22 cellular contexts compared by ENCODE assay signal in genomic region chr17:48488548-48489106, GRCh38. TPM values are rescaled to one million over a fixed set of nuclear protein-coding genes. Genes with fewer than 3 reads are reported as not detected.
DNase-seq lines count a peak whose midpoint lies in the region; ATAC-seq, FAIRE-seq and TF ChIP-seq lines count a peak whose summit lies in the region.
"Had no signal": no experiment of that assay in that cellular context is flagged by ENCODE, and none has a peak within 500 bp of the region (broad histone marks: within the 10 kb centered on the region; RNA-seq: fewer than 3 reads in every experiment).

No MANE protein-coding gene starts in this region.

- H3K4me1 ChIP-seq in Loucy (ENCODE audit: insufficient read depth, low read length, poor library complexity, severe bottlenecking) (peaks cover 68% of the 10 kb centered on the region), K562 (replicated peaks in 1 of 2; ENCODE audit: control insufficient read depth in 2 of 2, insufficient read depth in 2 of 2, low read length in 2 of 2) (peaks cover 38 to 69% of the 10 kb centered on the region in 2 experiments)
- H3K4me1 ChIP-seq in naive thymus-derived CD4-positive, alpha-beta T cell (ENCODE audit: control insufficient read depth in 2 of 2, insufficient read depth in 2 of 2, low read length in 2 of 2): peaks cover 6 to 7% of the 10 kb centered on the region in 2 donors

- peak; percentile 85 for FAIRE-seq in K562 (lab: Jason Lieb, UNC)

- H3K79me2 ChIP-seq in Loucy (ENCODE audit: insufficient read depth, low read length): no peaks in the 10 kb centered on the region
- no peaks in the 10 kb centered on the region for H3K79me2 ChIP-seq in K562 (ENCODE audit: control insufficient read depth, insufficient read depth, low read length)

- no peaks in the 10 kb centered on the region for H3K9me3 Mint-ChIP-seq in activated T-cell treated with anti-CD3 and anti-CD28 coated beads, Interleukin-2, amount 50 U/mL, for 4 hours
- H3K9me3 Mint-ChIP-seq in activated T-cell treated with anti-CD3 and anti-CD28 coated beads, Interleukin-2, amount 50 U/mL, for 72 hours: no peaks in the 10 kb centered on the region
- H3K9me3 Mint-ChIP-seq in nephron progenitor cell: no peaks in the 10 kb centered on the region
- no peaks in the 10 kb centered on the region for H3K9me3 Mint-ChIP-seq in naive thymus-derived CD4-positive, alpha-beta T cell
- H3K9me3 Mint-ChIP-seq: activated B cell treated with CpG ODN at 0.5 μM for 24 hours; activated naive CD4-positive, alpha-beta T cell treated with anti-CD3 and anti-CD28 coated beads for 36 hours; CD8-positive, alpha-beta T cell; HFFc6; IgD-negative memory B cell had no signal

- no peaks in the 10 kb centered on the region for H3K9me3 ChIP-seq in Loucy (ENCODE audit: insufficient read depth, low read depth, low read length)
- no peaks in the 10 kb centered on the region for H3K9me3 ChIP-seq in K562 (replicated peaks; ENCODE audit: control insufficient read depth, insufficient read depth, low read depth, low read length)
- H3K9me3 ChIP-seq in naive thymus-derived CD4-positive, alpha-beta T cell (ENCODE audit: control insufficient read depth in 2 of 3, low read length in 3 of 3): no peaks in the 10 kb centered on the region

- no peak for TF ChIP-seq POLR2A in K562 (conservative IDR thresholded peaks at IDR 0.05)

- peak; percentile 90; the same call in 1 of the 2 replicates for TF ChIP-seq EP300 in K562 (IDR thresholded peaks at IDR 0.05; ENCODE audit: low read length)

- H3K4me2 ChIP-seq in Loucy (ENCODE audit: low read depth, low read length, poor library complexity, severe bottlenecking) (peak overlapping the region; percentile 63), K562 (ENCODE audit: insufficient read depth, low read length) (peak overlapping the region; percentile 23; the same call in 1 of the 2 replicates)

- TF ChIP-seq RAD21 in K562 (CRISPR knock-in tag; conservative IDR thresholded peaks at IDR 0.05 in 1 of 2, IDR thresholded peaks at IDR 0.05 in 1 of 2): peak in 1 of 2 experiments; percentile 15; a peak in 2 of 4 replicates

- WGBS in K562 (ENCODE audit: insufficient coverage, low coverage, missing lambda C conversion rate): 0% methylated on average over 3 of the region's 3 CpGs

- in situ Hi-C loops in K562 (cut with MboI): no loop called here

- H3K4me3 Mint-ChIP-seq in activated T-cell treated with anti-CD3 and anti-CD28 coated beads, Interleukin-2, amount 50 U/mL, for 4 hours: peak overlapping the region; percentile 42
- H3K4me3 Mint-ChIP-seq in activated T-cell treated with anti-CD3 and anti-CD28 coated beads, Interleukin-2, amount 50 U/mL, for 72 hours: no peak overlapping the region
- peak overlapping the region; percentile 44 for H3K4me3 Mint-ChIP-seq in nephron progenitor cell
- peak overlapping the region in 1 of 10 donors; percentile 69 for H3K4me3 Mint-ChIP-seq in naive thymus-derived CD4-positive, alpha-beta T cell
- H3K4me3 Mint-ChIP-seq: activated B cell treated with CpG ODN at 0.5 μM for 24 hours; activated naive CD4-positive, alpha-beta T cell treated with anti-CD3 and anti-CD28 coated beads for 36 hours; CD8-positive, alpha-beta T cell; HFFc6; IgD-negative memory B cell had no signal

- H3K27me3 Mint-ChIP-seq in activated T-cell treated with anti-CD3 and anti-CD28 coated beads, Interleukin-2, amount 50 U/mL, for 4 hours (ENCODE audit: low read depth): peaks cover 9% of the 10 kb centered on the region
- H3K27me3 Mint-ChIP-seq in activated T-cell treated with anti-CD3 and anti-CD28 coated beads, Interleukin-2, amount 50 U/mL, for 72 hours (ENCODE audit: low read depth): peaks cover 20% of the 10 kb centered on the region
- peaks cover 19% of the 10 kb centered on the region for H3K27me3 Mint-ChIP-seq in nephron progenitor cell (ENCODE audit: low read depth, poor library complexity)
- H3K27me3 Mint-ChIP-seq in naive thymus-derived CD4-positive, alpha-beta T cell: peaks cover 0 to 20% (median 12%) of the 10 kb centered on the region in 5 donors

- H3K9me1 ChIP-seq in K562 (ENCODE audit: control insufficient read depth, insufficient read depth, low read length): no peaks in the 10 kb centered on the region

- H3K36me3 ChIP-seq in Loucy (ENCODE audit: insufficient read depth, low read length) (no peaks in the 10 kb centered on the region), K562 (ENCODE audit: control insufficient read depth, insufficient read depth, low read length) (no peaks in the 10 kb centered on the region)
- no peaks in the 10 kb centered on the region for H3K36me3 ChIP-seq in naive thymus-derived CD4-positive, alpha-beta T cell (ENCODE audit: control insufficient read depth in 2 of 3, insufficient read depth in 3 of 3, low read length in 3 of 3)

- H3K4me1 Mint-ChIP-seq in activated T-cell treated with anti-CD3 and anti-CD28 coated beads, Interleukin-2, amount 50 U/mL, for 4 hours (ENCODE audit: low read depth): peaks cover 20% of the 10 kb centered on the region
- peaks cover 43% of the 10 kb centered on the region for H3K4me1 Mint-ChIP-seq in activated T-cell treated with anti-CD3 and anti-CD28 coated beads, Interleukin-2, amount 50 U/mL, for 72 hours (ENCODE audit: low read depth)
- H3K4me1 Mint-ChIP-seq in nephron progenitor cell: peaks cover 73% of the 10 kb centered on the region
- H3K4me1 Mint-ChIP-seq in naive thymus-derived CD4-positive, alpha-beta T cell: peaks cover 0 to 66% (median 7%) of the 10 kb centered on the region in 7 donors

- no peak for DNase-seq in activated T-cell treated with anti-CD3 and anti-CD28 coated beads, Interleukin-2, amount 50 U/mL, for 4 hours
- no peak for DNase-seq in activated T-cell treated with anti-CD3 and anti-CD28 coated beads, Interleukin-2, amount 50 U/mL, for 72 hours
- DNase-seq in K562 (ENCODE audit: extremely low read depth in 1 of 4, low spot score in 3 of 4) (peak; percentile 80 to 93 (median 86)), nephron progenitor cell (no peak), DMS79 treated with DMSO at 0.1 percent for 48 hours (lab: John Stamatoyannopoulos, UW) (no peak)
- no peak for DNase-seq in naive thymus-derived CD4-positive, alpha-beta T cell
- DNase-seq: activated B cell treated with CpG ODN at 0.5 μM for 24 hours; activated naive CD4-positive, alpha-beta T cell treated with anti-CD3 and anti-CD28 coated beads for 36 hours; CD8-positive, alpha-beta T cell; EL; HFFc6; left ventricle myocardium superior; NCI-H1092 treated with DMSO at 0.1 percent for 48 hours; NCI-H2171 treated with DMSO at 0.1 percent for 48 hours; posterior cingulate gyrus; stimulated activated CD4-positive, alpha-beta T cell treated with anti-CD3 and anti-CD28 coated beads, Interleukin-4, amount 100 ng/mL, for 24 hours had no signal

- H3K27me3 ChIP-seq in Loucy (ENCODE audit: insufficient read depth, low read length, poor library complexity, severe bottlenecking) (no peaks in the 10 kb centered on the region), K562 (ENCODE audit: control insufficient read depth in 2 of 2, insufficient read depth in 2 of 2, low read length in 2 of 2) (no peaks in the 10 kb centered on the region)
- no peaks in the 10 kb centered on the region for H3K27me3 ChIP-seq in naive thymus-derived CD4-positive, alpha-beta T cell (ENCODE audit: control insufficient read depth in 2 of 2, insufficient read depth in 2 of 2, low read length in 2 of 2)

- H3K4me3 ChIP-seq in Loucy (ENCODE audit: low read length, poor library complexity, severe bottlenecking): peak overlapping the region; percentile 36
- no peak overlapping the region for H3K4me3 ChIP-seq in K562
- H3K4me3 ChIP-seq in naive thymus-derived CD4-positive, alpha-beta T cell (ENCODE audit: low read length): no peak overlapping the region
- H3K4me3 ChIP-seq: skin epidermis had no signal

- H3K9me2 ChIP-seq in Loucy (replicated peaks; ENCODE audit: low read depth, low read length): no peaks in the 10 kb centered on the region

- CTCF ChIA-PET in K562 (lab: Yijun Ruan, JAX; ENCODE audit: low intra/inter-chr PET ratio): no interaction called here
- CTCF ChIA-PET in naive thymus-derived CD4-positive, alpha-beta T cell (lab: Charles Lee): no interaction called here

- peak overlapping the region; percentile 56 for H3K9ac ChIP-seq in Loucy (ENCODE audit: low read depth, low read length, poor library complexity, severe bottlenecking)
- H3K9ac ChIP-seq in K562 (ENCODE audit: insufficient read depth in 1 of 2, low read depth in 2 of 2, low read length in 2 of 2): no peak overlapping the region

- no peak for ATAC-seq in activated T-cell treated with anti-CD3 and anti-CD28 coated beads, Interleukin-2, amount 50 U/mL, for 4 hours
- no peak for ATAC-seq in activated T-cell treated with anti-CD3 and anti-CD28 coated beads, Interleukin-2, amount 50 U/mL, for 72 hours (replicated peaks in 1 of 2)
- ATAC-seq in K562 (peak; percentile 71), HG03521 (IDR thresholded peaks at IDR 0.05; ENCODE audit: unreplicated experiment) (no peak)
- ATAC-seq in naive thymus-derived CD4-positive, alpha-beta T cell: no peak
- ATAC-seq: CD8-positive, alpha-beta T cell; left ventricle myocardium superior had no signal

- no peak overlapping the region for H2AFZ ChIP-seq in Loucy (ENCODE audit: low read length)
- H2AFZ ChIP-seq in K562 (ENCODE audit: low read depth, low read length): peak overlapping the region; percentile 67

- peaks cover 6% of the 10 kb centered on the region; the same call in 1 of the 2 replicates for H3F3A ChIP-seq in Loucy (ENCODE audit: low read depth)

- no peaks in the 10 kb centered on the region for H4K20me1 ChIP-seq in Loucy (ENCODE audit: insufficient read depth, low read length, poor library complexity, severe bottlenecking)
- H4K20me1 ChIP-seq in K562 (replicated peaks; ENCODE audit: control insufficient read depth, insufficient read depth, low read length): no peaks in the 10 kb centered on the region

- no peaks in the 10 kb centered on the region for H3K36me3 Mint-ChIP-seq in activated T-cell treated with anti-CD3 and anti-CD28 coated beads, Interleukin-2, amount 50 U/mL, for 4 hours (ENCODE audit: insufficient read depth)
- no peaks in the 10 kb centered on the region for H3K36me3 Mint-ChIP-seq in activated T-cell treated with anti-CD3 and anti-CD28 coated beads, Interleukin-2, amount 50 U/mL, for 72 hours (ENCODE audit: insufficient read depth in 2 of 2)
- H3K36me3 Mint-ChIP-seq in nephron progenitor cell (ENCODE audit: low read depth): no peaks in the 10 kb centered on the region
- H3K36me3 Mint-ChIP-seq in naive thymus-derived CD4-positive, alpha-beta T cell: peaks cover 0 to 4% (median 0%) of the 10 kb centered on the region in 5 donors
- H3K36me3 Mint-ChIP-seq: CD8-positive, alpha-beta T cell; IgD-negative memory B cell had no signal

- no TSS peak for BruUV-seq in K562 (replicated peaks; lab: Mats Ljungman, UMichigan)

- POLR2A ChIA-PET in K562 (lab: Yijun Ruan, JAX): interaction anchor here (0.6 to 1.1 kb wide), 5 partner anchors 8 to 94 kb away, joined by 3 read pairs; no protein-coding TSS in a partner anchor
- POLR2A ChIA-PET in naive thymus-derived CD4-positive, alpha-beta T cell (lab: Charles Lee): interaction anchor here (0.6 kb wide), 1 partner anchor 34 kb away, joined by 3 read pairs; no protein-coding TSS in a partner anchor

- intact Hi-C loops in K562 (cut with micrococcal nuclease): loop anchor here (10.0 kb wide), 1 partner anchor 274 kb away; no protein-coding TSS in a partner anchor
- intact Hi-C loops in naive thymus-derived CD4-positive, alpha-beta T cell (cut with micrococcal nuclease): no loop called here

- H3K27ac Mint-ChIP-seq in activated T-cell treated with anti-CD3 and anti-CD28 coated beads, Interleukin-2, amount 50 U/mL, for 72 hours: no peak overlapping the region
- peak overlapping the region; percentile 69 for H3K27ac Mint-ChIP-seq in nephron progenitor cell
- peak overlapping the region in 2 of 9 donors; percentile 67 to 72 for H3K27ac Mint-ChIP-seq in naive thymus-derived CD4-positive, alpha-beta T cell
- H3K27ac Mint-ChIP-seq: activated B cell treated with CpG ODN at 0.5 μM for 24 hours; activated naive CD4-positive, alpha-beta T cell treated with anti-CD3 and anti-CD28 coated beads for 36 hours; CD8-positive, alpha-beta T cell; HFFc6; IgD-negative memory B cell had no signal

- TF ChIP-seq CTCF in Loucy (conservative IDR thresholded peaks at IDR 0.05; ENCODE audit: low read length) (no peak; the same call in 1 of the 2 replicates), K562 (IDR thresholded peaks at IDR 0.05 in 2 of 3, conservative IDR thresholded peaks at IDR 0.05 in 1 of 3; ENCODE audit: insufficient read depth in 2 of 3, low read depth in 1 of 3, low read length in 3 of 3) (no peak), nephron progenitor cell (IDR thresholded peaks at IDR 0.05) (no peak)

- H3K27ac ChIP-seq in K562 (ENCODE audit: extremely low read depth, low read depth, low read length): peak overlapping the region; percentile 48; the same call in 2 of the 3 replicates
- H3K27ac ChIP-seq in naive thymus-derived CD4-positive, alpha-beta T cell (ENCODE audit: low read depth, low read length): no peak overlapping the region
- H3K27ac ChIP-seq: skin epidermis had no signal

RNA-seq across cellular contexts. Expression of gene HOXB1, which starts 42.2 kb away (rescaled TPM):
- not detected for total RNA-seq in activated T-cell treated with anti-CD3 and anti-CD28 coated beads, Interleukin-2, amount 50 U/mL, for 4 hours
- not detected for total RNA-seq in activated T-cell treated with anti-CD3 and anti-CD28 coated beads, Interleukin-2, amount 50 U/mL, for 72 hours
- not detected in 2 replicates for total RNA-seq in K562 (2011; cell fraction: chromatin; rRNA removed; ENCODE audit: low replicate concordance)
- total RNA-seq in K562 (2011; cell fraction: nucleolus; rRNA removed): not detected in 2 replicates
- total RNA-seq in K562 (2011; cell fraction: nucleoplasm; rRNA removed): not detected in 2 replicates
- not detected in 2 replicates for total RNA-seq in K562 (2014; rRNA removed)
- total RNA-seq in K562 (2014; rRNA removed; fragmentation: Illumina TruSeq; extraction: Trizol): not detected in 2 replicates
- total RNA-seq in K562 (2015; rRNA removed; fragmentation: Illumina TruSeq; extraction: Trizol): not detected in 2 replicates
- not detected in 2 replicates for total RNA-seq in K562 (2021)
- 0.04 TPM in 1 of 2 replicates, not detected in the other for polyA plus RNA-seq in K562 (2011; rRNA removed)
- not detected in 2 replicates for polyA plus RNA-seq in K562 (2011; cell fraction: cytosol; rRNA removed)
- not detected in 2 replicates for polyA plus RNA-seq in K562 (2011; cell fraction: nucleus; rRNA removed)
- not detected in 2 replicates for polyA plus RNA-seq in K562 (2012)
- polyA plus RNA-seq in K562 (2014; fragmentation: Illumina TruSeq; extraction: Trizol): not detected in 2 replicates
- not detected for polyA plus RNA-seq in K562 (2014; fragmentation: Nextera tagmentation; extraction: Ambion mirVana)
- not detected in 2 replicates for polyA plus RNA-seq in K562 (2014; rRNA removed)
- not detected in 2 replicates for polyA minus RNA-seq in K562 (2011; rRNA and poly(A)+ RNA removed)
- polyA minus RNA-seq in K562 (2011; cell fraction: cytosol; rRNA and poly(A)+ RNA removed): not detected in 2 replicates
- not detected in 2 replicates for polyA minus RNA-seq in K562 (2011; cell fraction: nucleus; rRNA and poly(A)+ RNA removed)
- not detected for total RNA-seq in naive thymus-derived CD4-positive, alpha-beta T cell
- polyA plus RNA-seq in naive thymus-derived CD4-positive, alpha-beta T cell: not detected
- total RNA-seq: activated B cell treated with CpG ODN at 0.5 μM for 24 hours; activated naive CD4-positive, alpha-beta T cell treated with anti-CD3 and anti-CD28 coated beads for 36 hours; CD8-positive, alpha-beta T cell; HFFc6; left ventricle myocardium superior; subcutaneous adipose tissue had no signal
- polyA plus RNA-seq: AG04450, IgD-negative memory B cell had no signal

RNA-seq across cellular contexts. Expression of gene HOXB2, which starts 56.3 kb away (rescaled TPM):
- 10 to 100 TPM; 12.9 to 21.3 (median 12.9) TPM for total RNA-seq in activated T-cell treated with anti-CD3 and anti-CD28 coated beads, Interleukin-2, amount 50 U/mL, for 4 hours
- 10 to 100 TPM; 18.1 to 37.7 TPM for total RNA-seq in activated T-cell treated with anti-CD3 and anti-CD28 coated beads, Interleukin-2, amount 50 U/mL, for 72 hours
- 18.7 and 27.7 TPM in 2 replicates for total RNA-seq in K562 (2011; cell fraction: chromatin; rRNA removed; ENCODE audit: low replicate concordance)
- total RNA-seq in K562 (2011; cell fraction: nucleolus; rRNA removed): 34.9 and 41.4 TPM in 2 replicates
- 30.6 and 32.7 TPM in 2 replicates for total RNA-seq in K562 (2011; cell fraction: nucleoplasm; rRNA removed)
- total RNA-seq in K562 (2014; rRNA removed): 35.0 and 42.1 TPM in 2 replicates
- total RNA-seq in K562 (2014; rRNA removed; fragmentation: Illumina TruSeq; extraction: Trizol): 13.0 and 16.9 TPM in 2 replicates
- total RNA-seq in K562 (2015; rRNA removed; fragmentation: Illumina TruSeq; extraction: Trizol): 21.2 and 22.2 TPM in 2 replicates
- total RNA-seq in K562 (2021): 74.2 and 75.5 TPM in 2 replicates
- 15.9 and 16.4 TPM in 2 replicates for polyA plus RNA-seq in K562 (2011; rRNA removed)
- 24.2 and 53.7 TPM in 2 replicates for polyA plus RNA-seq in K562 (2011; cell fraction: cytosol; rRNA removed)
- 43.7 and 75.1 TPM in 2 replicates for polyA plus RNA-seq in K562 (2011; cell fraction: nucleus; rRNA removed)
- 50.1 and 61.9 TPM in 2 replicates for polyA plus RNA-seq in K562 (2012)
- polyA plus RNA-seq in K562 (2014; fragmentation: Illumina TruSeq; extraction: Trizol): 32.5 and 32.6 TPM in 2 replicates
- polyA plus RNA-seq in K562 (2014; fragmentation: Nextera tagmentation; extraction: Ambion mirVana): 1 to 10 TPM; 2.1 to 3.1 TPM
- 66.4 and 97.7 TPM in 2 replicates for polyA plus RNA-seq in K562 (2014; rRNA removed)
- polyA minus RNA-seq in K562 (2011; rRNA and poly(A)+ RNA removed): 5.8 and 6.4 TPM in 2 replicates
- 7.7 and 8.4 TPM in 2 replicates for polyA minus RNA-seq in K562 (2011; cell fraction: cytosol; rRNA and poly(A)+ RNA removed)
- polyA minus RNA-seq in K562 (2011; cell fraction: nucleus; rRNA and poly(A)+ RNA removed): 21.1 and 32.0 TPM in 2 replicates
- 10 to 100 TPM in 4 of 5 experiments, 1 to 10 TPM in 1; 3.4 to 46.9 (median 34.2) TPM for total RNA-seq in naive thymus-derived CD4-positive, alpha-beta T cell
- 10 to 100 TPM in 1 of 2 donors, 1 to 10 TPM in 1; 9.7 to 23.1 TPM for polyA plus RNA-seq in naive thymus-derived CD4-positive, alpha-beta T cell
- total RNA-seq: HFFc6 had no signal

RNA-seq across cellular contexts. Expression of gene SKAP1, which starts 58.6 kb away (rescaled TPM):
- total RNA-seq in activated T-cell treated with anti-CD3 and anti-CD28 coated beads, Interleukin-2, amount 50 U/mL, for 4 hours: 10 to 100 TPM; 25.8 to 33.9 (median 28.7) TPM
- total RNA-seq in activated T-cell treated with anti-CD3 and anti-CD28 coated beads, Interleukin-2, amount 50 U/mL, for 72 hours: 100 to 1,000 TPM in 1 of 2 donors, 10 to 100 TPM in 1; 96.6 to 108 TPM
- total RNA-seq in K562 (2011; cell fraction: chromatin; rRNA removed; ENCODE audit: low replicate concordance): not detected in 2 replicates
- not detected in 2 replicates for total RNA-seq in K562 (2011; cell fraction: nucleolus; rRNA removed)
- not detected in 2 replicates for total RNA-seq in K562 (2011; cell fraction: nucleoplasm; rRNA removed)
- total RNA-seq in K562 (2014; rRNA removed): not detected in 2 replicates
- not detected in 2 replicates for total RNA-seq in K562 (2014; rRNA removed; fragmentation: Illumina TruSeq; extraction: Trizol)
- 0.22 TPM in 1 of 2 replicates, not detected in the other for total RNA-seq in K562 (2015; rRNA removed; fragmentation: Illumina TruSeq; extraction: Trizol)
- not detected in 2 replicates for total RNA-seq in K562 (2021)
- polyA plus RNA-seq in K562 (2011; rRNA removed): not detected in 2 replicates
- not detected in 2 replicates for polyA plus RNA-seq in K562 (2011; cell fraction: cytosol; rRNA removed)
- polyA plus RNA-seq in K562 (2011; cell fraction: nucleus; rRNA removed): not detected in 2 replicates
- 0.08 and 0.09 TPM in 2 replicates for polyA plus RNA-seq in K562 (2012)
- polyA plus RNA-seq in K562 (2014; fragmentation: Illumina TruSeq; extraction: Trizol): 0.10 TPM in 1 of 2 replicates, not detected in the other
- under 1 TPM; 0.06 to 0.07 TPM for polyA plus RNA-seq in K562 (2014; fragmentation: Nextera tagmentation; extraction: Ambion mirVana)
- polyA plus RNA-seq in K562 (2014; rRNA removed): 0.80 TPM in 1 of 2 replicates, not detected in the other
- not detected in 2 replicates for polyA minus RNA-seq in K562 (2011; rRNA and poly(A)+ RNA removed)
- not detected in 2 replicates for polyA minus RNA-seq in K562 (2011; cell fraction: cytosol; rRNA and poly(A)+ RNA removed)
- not detected in 2 replicates for polyA minus RNA-seq in K562 (2011; cell fraction: nucleus; rRNA and poly(A)+ RNA removed)
- total RNA-seq in naive thymus-derived CD4-positive, alpha-beta T cell: 100 to 1,000 TPM in 4 of 5 experiments, 10 to 100 TPM in 1; 99.3 to 117 (median 109) TPM
- polyA plus RNA-seq in naive thymus-derived CD4-positive, alpha-beta T cell: 100 to 1,000 TPM; 254 to 289 TPM
- total RNA-seq: HFFc6 had no signal
- polyA plus RNA-seq: AG04450 had no signal

Comparison
In these comparisons a context has a peak if more than half of its experiments do, and no peak if none do; other contexts are left out.
1. H3K4me3 Mint-ChIP-seq: peak in activated T-cell treated with anti-CD3 and anti-CD28 coated beads, Interleukin-2, amount 50 U/mL, for 4 hours (single experiment) and nephron progenitor cell (single experiment); none in activated T-cell treated with anti-CD3 and anti-CD28 coated beads, Interleukin-2, amount 50 U/mL, for 72 hours (0 of 2).
2. DNase-seq: peak in K562 (4 of 4); none in activated T-cell treated with anti-CD3 and anti-CD28 coated beads, Interleukin-2, amount 50 U/mL, for 4 hours (single experiment), activated T-cell treated with anti-CD3 and anti-CD28 coated beads, Interleukin-2, amount 50 U/mL, for 72 hours (0 of 2), nephron progenitor cell (single experiment), DMS79 treated with DMSO at 0.1 percent for 48 hours (single experiment) and naive thymus-derived CD4-positive, alpha-beta T cell (0 of 9).
3. RNA of gene SKAP1, which starts 58.6 kb away (total RNA-seq): 99.3 to 117 TPM in naive thymus-derived CD4-positive, alpha-beta T cell, 96.6 to 108 TPM in activated T-cell treated with anti-CD3 and anti-CD28 coated beads, Interleukin-2, amount 50 U/mL, for 72 hours and 25.8 to 33.9 TPM in activated T-cell treated with anti-CD3 and anti-CD28 coated beads, Interleukin-2, amount 50 U/mL, for 4 hours; 0.22 TPM in K562; every median in the first group is over 10 times any median in the second.